8 cellular contexts compared by ENCODE assay signal in the genomic region with DNA sequence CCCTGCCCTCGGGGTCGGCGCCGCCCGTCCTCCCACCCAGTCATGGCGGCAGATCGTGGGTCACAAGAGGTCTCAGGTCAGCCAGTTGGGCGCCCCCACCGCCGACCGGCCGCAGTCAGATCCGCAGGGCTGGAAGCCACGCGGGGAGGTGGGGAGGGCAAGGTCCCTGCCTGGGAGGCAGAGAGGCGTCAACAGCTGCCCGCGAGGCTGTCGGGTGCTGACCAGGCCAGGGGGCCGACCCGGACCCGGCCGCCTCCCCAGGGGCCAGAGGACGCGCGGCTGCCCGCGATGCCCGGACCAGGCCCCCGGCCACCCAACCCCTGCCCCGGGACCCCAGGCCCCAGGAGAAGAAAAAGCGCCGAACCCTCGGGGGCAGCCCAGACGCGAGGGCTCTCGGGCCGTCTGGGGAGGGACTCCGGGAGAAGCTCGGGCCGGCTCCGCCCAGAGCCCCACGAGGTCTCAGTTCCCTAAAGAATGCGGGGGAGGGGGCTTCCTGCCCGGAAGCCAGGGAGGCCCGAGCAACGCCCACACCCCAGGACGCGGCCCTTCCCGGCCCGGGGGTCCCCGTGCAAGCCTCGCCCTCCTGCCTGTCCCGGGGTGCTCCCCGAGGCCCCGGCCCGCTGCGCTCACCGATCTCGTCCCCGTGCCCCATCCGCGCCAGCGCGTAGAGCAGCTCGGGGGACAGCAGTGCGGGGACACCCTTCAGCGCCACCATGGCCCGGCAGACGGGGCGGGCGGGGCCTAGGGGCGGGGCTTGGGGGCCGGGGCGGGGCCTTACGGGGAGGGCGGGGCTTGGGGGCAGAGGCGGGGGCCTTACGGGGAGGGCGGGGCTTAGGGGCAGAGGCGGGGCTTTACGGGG. TPM values are rescaled to one million over a fixed set of nuclear protein-coding genes. Genes with fewer than 3 reads are reported as not detected.
A peak's percentile ranks its signal among the peaks of the same experiment; 100 is the strongest.
DNase-seq lines count a peak whose midpoint lies in the region; ATAC-seq, FAIRE-seq and TF ChIP-seq lines count a peak whose summit lies in the region.

A gene with protein sequence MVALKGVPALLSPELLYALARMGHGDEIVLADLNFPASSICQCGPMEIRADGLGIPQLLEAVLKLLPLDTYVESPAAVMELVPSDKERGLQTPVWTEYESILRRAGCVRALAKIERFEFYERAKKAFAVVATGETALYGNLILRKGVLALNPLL (minus strand): TSS at position 727 of the 859 bp plus-strand sequence. CDS start 12 bp downstream, at position 715.

- no peaks in the 10 kb centered on the region for H3K27me3 ChIP-seq in RWPE2 (ENCODE audit: insufficient read depth, poor library complexity, severe bottlenecking)
- no peaks in the 10 kb centered on the region for H3K27me3 ChIP-seq in cardiac muscle cell
- peaks cover 0 to 8% (median 0%) of the 10 kb centered on the region in 3 donors for H3K27me3 ChIP-seq in psoas muscle (ENCODE audit: insufficient read depth in 3 of 3, low read length in 2 of 3)

- TF ChIP-seq POLR2A in A549 (IDR thresholded peaks at IDR 0.05; ENCODE audit: low read length), result peak; percentile 32; the same call in 1 of the 2 replicates

- no peak for TF ChIP-seq CTCF in A549 (IDR thresholded peaks at IDR 0.05)
- no peak for TF ChIP-seq CTCF in RWPE2 (IDR thresholded peaks at IDR 0.05; ENCODE audit: poor library complexity, severe bottlenecking)
- TF ChIP-seq CTCF in cardiac muscle cell (IDR thresholded peaks at IDR 0.05; ENCODE audit: low read depth, low read length), result no peak
- TF ChIP-seq CTCF in psoas muscle (IDR thresholded peaks at IDR 0.05), result no peak

- POLR2A ChIA-PET in A549 (lab: Yijun Ruan, JAX), result interaction anchor here (0.8 kb wide), 1 partner anchor 12 kb away, joined by 3 read pairs; no protein-coding TSS in a partner anchor

- peak; percentile 33 to 77; a peak in 4 of 6 replicates for ATAC-seq in A549
- peak; percentile 61 for ATAC-seq in GM18861 (IDR thresholded peaks at IDR 0.05; ENCODE audit: unreplicated experiment)
- peak; percentile 78 for ATAC-seq in HG03095 (IDR thresholded peaks at IDR 0.05; ENCODE audit: unreplicated experiment)
- peak; percentile 65 for ATAC-seq in RWPE2 (ENCODE audit: low read depth)
- peak; percentile 78 to 90 (median 84) for ATAC-seq in psoas muscle

- peaks cover 13% of the 10 kb centered on the region; the same call in 1 of the 2 replicates for H3K36me3 ChIP-seq in RWPE2 (ENCODE audit: low read depth)
- peaks cover 5% of the 10 kb centered on the region for H3K36me3 ChIP-seq in cardiac muscle cell
- peaks cover 2 to 11% of the 10 kb centered on the region in 2 donors for H3K36me3 ChIP-seq in psoas muscle (ENCODE audit: insufficient read depth in 1 of 2, low read depth in 1 of 2)

- intact Hi-C loops in psoas muscle (cut with DNase I), result no loop called here

- peaks cover 10% of the 10 kb centered on the region; the same call in 1 of the 3 replicates for H3K4me1 ChIP-seq in A549
- H3K4me1 ChIP-seq in RWPE2 (ENCODE audit: insufficient read depth, poor library complexity, severe bottlenecking), result no peaks in the 10 kb centered on the region
- H3K4me1 ChIP-seq in cardiac muscle cell (ENCODE audit: low read depth), result peaks cover 5% of the 10 kb centered on the region
- peaks cover 4% of the 10 kb centered on the region for H3K4me1 ChIP-seq in psoas muscle

- no peaks in the 10 kb centered on the region for H3K9me3 ChIP-seq in A549
- H3K9me3 ChIP-seq in RWPE2 (ENCODE audit: severe bottlenecking), result no peaks in the 10 kb centered on the region
- H3K9me3 ChIP-seq in cardiac muscle cell (ENCODE audit: low read depth), result no peaks in the 10 kb centered on the region
- H3K9me3 ChIP-seq in psoas muscle, result no peaks in the 10 kb centered on the region

- peak within 1 kb of the TSS; percentile 84 to 86 for H3K27ac ChIP-seq in A549
- peak within 1 kb of the TSS; percentile 5 for H3K27ac ChIP-seq in RWPE2 (ENCODE audit: poor library complexity, severe bottlenecking)
- no peak within 1 kb of the TSS for H3K27ac ChIP-seq in cardiac muscle cell
- peak within 1 kb of the TSS; percentile 53 for H3K27ac ChIP-seq in psoas muscle

- CTCF ChIA-PET in A549 (lab: Yijun Ruan, JAX), result interaction anchor here (5.5 kb wide), 1 partner anchor 28 kb away, joined by 38 read pairs; no protein-coding TSS in a partner anchor

- H3K4me2 ChIP-seq in A549, result peak within 1 kb of the TSS; percentile 98

- no peak for FAIRE-seq in A549 (lab: Jason Lieb, UNC)

- TF ChIP-seq EP300 in A549 (IDR thresholded peaks at IDR 0.05), result no peak

- peak within 1 kb of the TSS; percentile 78 for H3K4me3 ChIP-seq in A549
- peak within 1 kb of the TSS; percentile 68 for H3K4me3 ChIP-seq in RWPE2 (ENCODE audit: severe bottlenecking)
- H3K4me3 ChIP-seq in cardiac muscle cell, result peak within 1 kb of the TSS; percentile 46
- H3K4me3 ChIP-seq in psoas muscle, result peak within 1 kb of the TSS; percentile 79

- peak; percentile 48 to 67 for DNase-seq in A549 (ENCODE audit: low read depth in 1 of 2, low spot score in 1 of 2)
- no peak for DNase-seq in RWPE2 (ENCODE audit: low spot score)
- peak; percentile 48 for DNase-seq in activated gamma-delta T cell treated with anti-CD3 and anti-CD28 coated beads, Interleukin-2, amount 50 U/mL, for 16 hours (ENCODE audit: low read depth)
- peak; percentile 68 to 80 for DNase-seq in cardiac muscle cell (ENCODE audit: low read depth in 1 of 2, low spot score in 1 of 2)
- DNase-seq in psoas muscle, result peak; percentile 68 to 82
- no peak for DNase-seq in cortex of kidney (lab: John Stamatoyannopoulos, UW)

- WGBS in A549 (ENCODE audit: missing lambda C conversion rate), result 33% methylated on average over 3 of the region's 82 CpGs
- 1 to 3% (median 2%) methylated on average over 31 to 82 of the region's 82 CpGs for WGBS in psoas muscle, 3 donors

- no peak for TF ChIP-seq RAD21 in A549 (conservative IDR thresholded peaks at IDR 0.05 in 1 of 2, IDR thresholded peaks at IDR 0.05 in 1 of 2)

TF ChIP-seq in A549, 52 proteins besides CTCF, POLR2A, EP300 and RAD21:
- TF ChIP-seq, protein P1, sequence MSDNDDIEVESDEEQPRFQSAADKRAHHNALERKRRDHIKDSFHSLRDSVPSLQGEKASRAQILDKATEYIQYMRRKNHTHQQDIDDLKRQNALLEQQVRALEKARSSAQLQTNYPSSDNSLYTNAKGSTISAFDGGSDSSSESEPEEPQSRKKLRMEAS (IDR thresholded peaks at IDR 0.05), result peak; percentile 85
- TF ChIP-seq E2F6 (IDR thresholded peaks at IDR 0.05; ENCODE audit: borderline replicate concordance, low read depth), result peak; percentile 78
- peak; percentile 46; the same call in 1 of the 2 replicates for TF ChIP-seq PHF8 (IDR thresholded peaks at IDR 0.05; ENCODE audit: borderline replicate concordance, low read depth)
- TF ChIP-seq ZC3H11A (IDR thresholded peaks at IDR 0.05), result no peak

RNA-seq across cellular contexts. Expression of the gene that starts here (rescaled TPM):
- polyA plus RNA-seq in A549 (2011; rRNA removed) (7.6 and 8.1 TPM in 2 replicates), A549 (2017; fragmentation: RNase III; extraction: RNeasy Plus Mini Kit Qiagen cat#74134 plus additional on column Dnase treatment) (6.5 to 8.7 TPM (median 6.8 TPM) in 3 replicates), cardiac muscle cell (22.1 and 68.5 TPM in 2 replicates), psoas muscle (1 to 10 TPM; 5.4 to 9.1 (median 8.6) TPM)
- 17.8 and 19.7 TPM in 2 replicates for polyA plus RNA-seq in A549 (2012; cell fraction: cytosol; rRNA removed)
- polyA plus RNA-seq in A549 (2012; cell fraction: nucleus; rRNA removed), result 11.7 and 11.9 TPM in 2 replicates
- polyA minus RNA-seq in A549 (2011; rRNA and poly(A)+ RNA removed), result 2.0 and 2.8 TPM in 2 replicates
- total RNA-seq in cardiac muscle cell (20.0 and 58.1 TPM in 2 replicates), psoas muscle (1 to 10 TPM; 3.0 to 6.7 (median 4.5) TPM)

Comparison
In these comparisons a context has a peak if more than half of its experiments do, and no peak if none do; other contexts are left out.
1. DNase-seq: peak in A549 (2 of 2), activated gamma-delta T cell treated with anti-CD3 and anti-CD28 coated beads, Interleukin-2, amount 50 U/mL, for 16 hours (single experiment), cardiac muscle cell (2 of 2) and psoas muscle (2 of 2); none in RWPE2 (single experiment) and cortex of kidney (single experiment).
2. Peak in every context shown above with its lines, with median percentiles within 50 percentile points of each other: ATAC-seq and H3K4me3 ChIP-seq.